18 cellular contexts compared by ENCODE assay signal in the genomic region with DNA sequence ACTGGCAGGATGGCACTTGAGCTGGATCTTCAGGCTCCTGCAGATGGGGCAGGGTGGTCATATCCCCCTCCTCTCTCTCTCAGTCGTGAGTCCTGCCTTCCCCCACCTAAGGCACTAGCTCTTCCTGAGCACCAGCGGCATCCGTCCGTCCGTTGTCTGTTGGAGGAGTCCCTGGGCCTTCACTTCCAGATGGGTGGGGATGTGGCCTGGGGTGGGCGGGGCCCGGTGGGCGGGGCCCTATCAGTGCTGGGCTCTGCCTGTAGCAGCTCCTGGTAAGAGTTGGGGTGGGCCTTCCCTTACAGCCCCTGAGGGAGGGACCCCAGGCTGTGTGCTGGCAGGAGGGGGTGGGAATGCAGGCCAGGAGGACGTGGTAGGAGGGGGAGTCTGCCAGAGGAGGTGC. TPM values are rescaled to one million over a fixed set of nuclear protein-coding genes. Genes with fewer than 3 reads are reported as not detected.
DNase-seq lines count a peak whose midpoint lies in the region; ATAC-seq and TF ChIP-seq lines count a peak whose summit lies in the region.
"Had no signal": no experiment of that assay in that cellular context is flagged by ENCODE, and none has a peak within 500 bp of the region (broad histone marks: within the 10 kb centered on the region; RNA-seq: fewer than 3 reads in every experiment).

No MANE protein-coding gene starts in this region.

- CTCF ChIA-PET in HEK293 (lab: Yijun Ruan, JAX): no interaction called here
- CTCF ChIA-PET in WTC11 (lab: Charles Lee): interaction anchor here (0.5 to 1.9 kb wide), 8 partner anchors 28 to 250 kb away, joined by 3 to 8 read pairs (median 5); a partner anchor contains a TSS

- no peaks in the 10 kb centered on the region for H3K27me3 ChIP-seq in esophagus muscularis mucosa

- H3K4me1 ChIP-seq in HEK293 (ENCODE audit: control insufficient read depth, insufficient read depth, low read length) (no peaks in the 10 kb centered on the region), esophagus muscularis mucosa (peaks cover 0 to 8% (median 3%) of the 10 kb centered on the region in 4 donors)

- H3K9me3 ChIP-seq in HEK293 (ENCODE audit: control insufficient read depth, insufficient read depth, low read depth, low read length) (no peaks in the 10 kb centered on the region), esophagus muscularis mucosa (no peaks in the 10 kb centered on the region)

- no peak for TF ChIP-seq POLR2A in esophagus muscularis mucosa (IDR thresholded peaks at IDR 0.05; ENCODE audit: low read depth)

- POLR2A ChIA-PET in HEK293 (lab: Yijun Ruan, JAX): no interaction called here
- POLR2A ChIA-PET in WTC11 (lab: Charles Lee): interaction anchor here (1.0 kb wide), 1 partner anchor 40 kb away, joined by 4 read pairs; no protein-coding TSS in a partner anchor

- WGBS in esophagus muscularis mucosa: 44% methylated on average over 2 of the region's 9 CpGs

- TF ChIP-seq EP300 in esophagus muscularis mucosa (IDR thresholded peaks at IDR 0.05): no peak

- H3K4me1 Mint-ChIP-seq in WTC11 (peaks cover 4% of the 10 kb centered on the region), natural killer cell (peaks cover 0 to 11% of the 10 kb centered on the region in 2 donors)

- H3K4me3 ChIP-seq in HEK293 (ENCODE audit: low read depth, low read length) (no peak overlapping the region), esophagus muscularis mucosa (no peak overlapping the region)

- TF ChIP-seq CTCF in HEK293 (tag by site-specific recombination; IDR thresholded peaks at IDR 0.05) (no peak), WTC11 (IDR thresholded peaks at IDR 0.05) (no peak), natural killer cell (IDR thresholded peaks at IDR 0.05) (no peak), esophagus muscularis mucosa (IDR thresholded peaks at IDR 0.05) (no peak)

- DNase-seq in AG20443 (ENCODE audit: low spot score): peak; percentile 69
- peak; percentile 66 for DNase-seq in WTC11 (ENCODE audit: low spot score)
- DNase-seq in left lobe of liver (ENCODE audit: low spot score): no peak
- no peak for DNase-seq in natural killer cell
- DNase-seq in SIG-M5 treated with dmso at 0.1 percent for 504 hours (lab: John Stamatoyannopoulos, UW; ENCODE audit: unreplicated experiment): no peak
- DNase-seq in esophagus muscularis mucosa (ENCODE audit: extremely low spot score): no peak
- DNase-seq: activated CD8-positive, alpha-beta memory T cell treated with anti-CD3 and anti-CD28 coated beads, Interleukin-2, amount 10 ng/mL, durations not matched to agents 7 days and 5 days; activated gamma-delta T cell; NCI-H446 treated with DMSO at 0.1 percent for 48 hours; OCI-M1; stimulated activated naive CD4-positive, alpha-beta T cell; SW 1271 had no signal

- peaks cover 0 to 7% of the 10 kb centered on the region in 2 experiments; a peak in 1 of 3 replicates for H3K36me3 ChIP-seq in HEK293 (ENCODE audit: control insufficient read depth in 2 of 2, insufficient read depth in 1 of 2, low read length in 2 of 2)
- H3K36me3 ChIP-seq in esophagus muscularis mucosa: peaks cover 55 to 74% (median 69%) of the 10 kb centered on the region in 4 donors

- no peak overlapping the region for H3K27ac Mint-ChIP-seq in WTC11
- H3K27ac Mint-ChIP-seq in natural killer cell: no peak overlapping the region
- H3K27ac Mint-ChIP-seq: activated CD8-positive, alpha-beta memory T cell treated with anti-CD3 and anti-CD28 coated beads, Interleukin-2, amount 10 ng/mL, durations not matched to agents 7 days and 5 days had no signal

- H3K36me3 Mint-ChIP-seq in WTC11 (peaks cover 14% of the 10 kb centered on the region), natural killer cell (no peaks in the 10 kb centered on the region)
- H3K36me3 Mint-ChIP-seq: activated CD8-positive, alpha-beta memory T cell treated with anti-CD3 and anti-CD28 coated beads, Interleukin-2, amount 10 ng/mL, durations not matched to agents 7 days and 5 days had no signal

- ATAC-seq in WTC11: peak; percentile 87
- peak; percentile 19 for ATAC-seq in left lobe of liver
- no peak for ATAC-seq in natural killer cell
- ATAC-seq in HG03196 (IDR thresholded peaks at IDR 0.05; ENCODE audit: unreplicated experiment): no peak
- ATAC-seq: activated CD8-positive, alpha-beta memory T cell treated with anti-CD3 and anti-CD28 coated beads, Interleukin-2, amount 10 ng/mL, durations not matched to agents 7 days and 5 days had no signal

- no peak overlapping the region for H3K4me3 Mint-ChIP-seq in WTC11
- no peak overlapping the region for H3K4me3 Mint-ChIP-seq in natural killer cell
- H3K4me3 Mint-ChIP-seq: activated CD8-positive, alpha-beta memory T cell treated with anti-CD3 and anti-CD28 coated beads, Interleukin-2, amount 10 ng/mL, durations not matched to agents 7 days and 5 days had no signal

- H3K27ac ChIP-seq in HEK293 (ENCODE audit: extremely low read depth, low read depth, low read length): no peak overlapping the region
- H3K27ac ChIP-seq in esophagus muscularis mucosa (replicated peaks in 1 of 4): peak overlapping the region in 1 of 4 donors; percentile 22

- intact Hi-C loops in natural killer cell (cut with micrococcal nuclease): no loop called here
- intact Hi-C loops in esophagus muscularis mucosa (cut with DNase I): no loop called here

- H3K9me3 Mint-ChIP-seq in WTC11 (no peaks in the 10 kb centered on the region), natural killer cell (no peaks in the 10 kb centered on the region)

- no peaks in the 10 kb centered on the region for H3K27me3 Mint-ChIP-seq in WTC11 (ENCODE audit: low read depth)
- peaks cover 0 to 3% of the 10 kb centered on the region in 2 donors for H3K27me3 Mint-ChIP-seq in natural killer cell (ENCODE audit: low read depth in 2 of 2)
- H3K27me3 Mint-ChIP-seq: activated CD8-positive, alpha-beta memory T cell treated with anti-CD3 and anti-CD28 coated beads, Interleukin-2, amount 10 ng/mL, durations not matched to agents 7 days and 5 days had no signal

TF ChIP-seq in HEK293, 187 proteins besides CTCF, POLR2A, EP300 and RAD21 (continues in another document):
- TF ChIP-seq, protein P1, sequence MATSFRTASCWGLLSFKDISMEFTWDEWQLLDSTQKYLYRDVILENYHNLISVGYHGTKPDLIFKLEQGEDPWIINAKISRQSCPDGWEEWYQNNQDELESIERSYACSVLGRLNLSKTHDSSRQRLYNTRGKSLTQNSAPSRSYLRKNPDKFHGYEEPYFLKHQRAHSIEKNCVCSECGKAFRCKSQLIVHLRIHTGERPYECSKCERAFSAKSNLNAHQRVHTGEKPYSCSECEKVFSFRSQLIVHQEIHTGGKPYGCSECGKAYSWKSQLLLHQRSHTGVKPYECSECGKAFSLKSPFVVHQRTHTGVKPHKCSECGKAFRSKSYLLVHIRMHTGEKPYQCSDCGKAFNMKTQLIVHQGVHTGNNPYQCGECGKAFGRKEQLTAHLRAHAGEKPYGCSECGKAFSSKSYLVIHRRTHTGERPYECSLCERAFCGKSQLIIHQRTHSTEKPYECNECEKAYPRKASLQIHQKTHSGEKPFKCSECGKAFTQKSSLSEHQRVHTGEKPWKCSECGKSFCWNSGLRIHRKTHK (tag by site-specific recombination; IDR thresholded peaks at IDR 0.05): no peak
- TF ChIP-seq KLF1 (tag by site-specific recombination; IDR thresholded peaks at IDR 0.05) (peak; percentile 49; the same call in 1 of the 2 replicates), OSR2 (tag by site-specific recombination; IDR thresholded peaks at IDR 0.05) (no peak), ZNF596 (tag by site-specific recombination; IDR thresholded peaks at IDR 0.05) (no peak), SP2 (tag by site-specific recombination; IDR thresholded peaks at IDR 0.05) (peak; percentile 18; the same call in 1 of the 2 replicates), KLF9 (tag by site-specific recombination; IDR thresholded peaks at IDR 0.05; ENCODE audit: low read depth) (peak; percentile 73), ZNF248 (tag by site-specific recombination; IDR thresholded peaks at IDR 0.05) (no peak)

TF ChIP-seq in WTC11, 78 proteins besides CTCF, POLR2A, EP300 and RAD21 (continues in another document):
- TF ChIP-seq, protein P2, sequence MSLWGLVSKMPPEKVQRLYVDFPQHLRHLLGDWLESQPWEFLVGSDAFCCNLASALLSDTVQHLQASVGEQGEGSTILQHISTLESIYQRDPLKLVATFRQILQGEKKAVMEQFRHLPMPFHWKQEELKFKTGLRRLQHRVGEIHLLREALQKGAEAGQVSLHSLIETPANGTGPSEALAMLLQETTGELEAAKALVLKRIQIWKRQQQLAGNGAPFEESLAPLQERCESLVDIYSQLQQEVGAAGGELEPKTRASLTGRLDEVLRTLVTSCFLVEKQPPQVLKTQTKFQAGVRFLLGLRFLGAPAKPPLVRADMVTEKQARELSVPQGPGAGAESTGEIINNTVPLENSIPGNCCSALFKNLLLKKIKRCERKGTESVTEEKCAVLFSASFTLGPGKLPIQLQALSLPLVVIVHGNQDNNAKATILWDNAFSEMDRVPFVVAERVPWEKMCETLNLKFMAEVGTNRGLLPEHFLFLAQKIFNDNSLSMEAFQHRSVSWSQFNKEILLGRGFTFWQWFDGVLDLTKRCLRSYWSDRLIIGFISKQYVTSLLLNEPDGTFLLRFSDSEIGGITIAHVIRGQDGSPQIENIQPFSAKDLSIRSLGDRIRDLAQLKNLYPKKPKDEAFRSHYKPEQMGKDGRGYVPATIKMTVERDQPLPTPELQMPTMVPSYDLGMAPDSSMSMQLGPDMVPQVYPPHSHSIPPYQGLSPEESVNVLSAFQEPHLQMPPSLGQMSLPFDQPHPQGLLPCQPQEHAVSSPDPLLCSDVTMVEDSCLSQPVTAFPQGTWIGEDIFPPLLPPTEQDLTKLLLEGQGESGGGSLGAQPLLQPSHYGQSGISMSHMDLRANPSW (CRISPR knock-in tag; conservative IDR thresholded peaks at IDR 0.05; ENCODE audit: low read depth): no peak
- TF ChIP-seq ZNF121 (CRISPR knock-in tag; IDR thresholded peaks at IDR 0.05) (no peak), ZBTB21 (CRISPR knock-in tag; IDR thresholded peaks at IDR 0.05; ENCODE audit: borderline replicate concordance) (no peak)
- TF ChIP-seq, protein P3, sequence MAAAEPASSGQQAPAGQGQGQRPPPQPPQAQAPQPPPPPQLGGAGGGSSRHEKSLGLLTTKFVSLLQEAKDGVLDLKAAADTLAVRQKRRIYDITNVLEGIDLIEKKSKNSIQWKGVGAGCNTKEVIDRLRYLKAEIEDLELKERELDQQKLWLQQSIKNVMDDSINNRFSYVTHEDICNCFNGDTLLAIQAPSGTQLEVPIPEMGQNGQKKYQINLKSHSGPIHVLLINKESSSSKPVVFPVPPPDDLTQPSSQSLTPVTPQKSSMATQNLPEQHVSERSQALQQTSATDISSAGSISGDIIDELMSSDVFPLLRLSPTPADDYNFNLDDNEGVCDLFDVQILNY (CRISPR knock-in tag; IDR thresholded peaks at IDR 0.05): no peak

RNA-seq across cellular contexts. Expression of a gene that starts 10.3 kb away (rescaled TPM):
- total RNA-seq in WTC11 (2021): 0.63 to 1.3 TPM (median 0.85 TPM) in 3 replicates
- total RNA-seq in left lobe of liver: not detected
- 1 to 10 TPM; 2.8 to 3.9 (median 3.6) TPM for total RNA-seq in natural killer cell
- total RNA-seq in esophagus muscularis mucosa: not detected
- total RNA-seq: activated CD8-positive, alpha-beta memory T cell treated with anti-CD3 and anti-CD28 coated beads, Interleukin-2, amount 10 ng/mL, durations not matched to agents 7 days and 5 days; cerebellum; glomerular endothelial cell; kidney epithelial cell; LHCN-M2 had no signal

RNA-seq across cellular contexts. Expression of a gene that starts 39.4 kb away (rescaled TPM):
- total RNA-seq in WTC11 (2021): 72.1 to 86.9 TPM (median 79.2 TPM) in 3 replicates
- total RNA-seq in left lobe of liver: 22.7 TPM
- total RNA-seq in natural killer cell: 100 to 1,000 TPM in 1 of 3 donors, 10 to 100 TPM in 2; 71.4 to 127 (median 90.5) TPM
- total RNA-seq in esophagus muscularis mucosa: 10 to 100 TPM; 29.3 to 46.5 (median 37.7) TPM

Comparison
In these comparisons a context has a peak if more than half of its experiments do, and no peak if none do; other contexts are left out.
1. DNase-seq: peak in AG20443 (single experiment) and WTC11 (single experiment); none in left lobe of liver (single experiment), natural killer cell (single experiment), SIG-M5 treated with dmso at 0.1 percent for 504 hours (single experiment) and esophagus muscularis mucosa (single experiment).
2. ATAC-seq: peak in WTC11 (single experiment) and left lobe of liver (single experiment); none in natural killer cell (0 of 3) and HG03196 (single experiment).